ENCODE assay signal across 24 cellular contexts in the genomic region with DNA sequence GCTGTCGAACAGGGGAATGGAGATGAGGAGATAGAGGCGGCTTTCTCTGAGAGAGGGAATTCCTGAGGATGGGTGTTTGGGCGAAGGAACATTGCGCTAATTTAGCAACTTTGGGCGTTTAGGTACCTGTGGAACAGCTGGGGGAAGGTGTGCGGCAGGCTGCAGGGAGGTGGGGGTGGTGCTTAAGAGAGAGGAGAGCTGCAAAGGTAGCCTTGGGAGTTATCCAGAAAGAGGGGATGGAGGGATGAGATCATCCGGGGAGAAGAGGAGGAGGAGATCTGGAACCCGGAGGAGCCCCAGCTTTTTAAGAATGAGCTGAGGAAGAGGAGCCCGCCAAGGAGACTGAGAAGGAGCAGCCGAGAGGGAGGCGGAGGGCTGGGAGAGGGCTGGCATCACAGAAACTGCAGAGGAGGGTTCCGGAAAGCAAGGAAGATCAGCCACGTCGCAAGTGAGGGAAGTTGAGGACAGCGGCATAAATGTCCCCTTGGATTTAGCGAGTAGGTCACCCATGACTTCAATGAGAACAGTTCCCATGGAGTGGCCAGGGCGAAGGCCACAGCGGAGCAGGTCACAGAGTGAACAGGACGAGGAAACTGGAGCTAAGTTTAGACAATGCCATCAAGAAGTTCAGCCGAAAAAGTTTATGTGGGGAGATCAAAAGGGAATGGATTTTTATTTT.
"Had no signal": no experiment of that assay in that cellular context is flagged by ENCODE, and none has a peak within 500 bp of the region (broad histone marks: within the 10 kb centered on the region; RNA-seq: fewer than 3 reads in every experiment).

No MANE protein-coding gene starts in this region.

- FAIRE-seq: colon, endothelial cell of umbilical vein, frontal cortex had no signal

- H3K9me3 ChIP-seq: esophagus muscularis mucosa, gastroesophageal sphincter, heart left ventricle, left lung, lower lobe of right lung, mucosa of descending colon had no signal

- H3K36me3 Mint-ChIP-seq: immature natural killer cell, naive B cell had no signal

- H3K27me3 ChIP-seq: dorsolateral prefrontal cortex, esophagus muscularis mucosa, foreskin keratinocyte, gastroesophageal sphincter, heart left ventricle, hepatocyte, left lung had no signal

- H3K27ac ChIP-seq: foreskin keratinocyte, heart left ventricle, hepatocyte, left lung, lower lobe of right lung had no signal

- H3K4me1 Mint-ChIP-seq: immature natural killer cell had no signal

- H3K4me3 Mint-ChIP-seq: immature natural killer cell, mesothelial cell of epicardium had no signal

- H3K27ac Mint-ChIP-seq: mesothelial cell of epicardium had no signal

- DNase-seq: dermis blood vessel endothelial cell; dorsolateral prefrontal cortex; effector CD4-positive, alpha-beta T cell; effector memory CD4-positive, alpha-beta T cell; foreskin keratinocyte; hypothalamus; immature natural killer cell; islet precursor cell; left cardiac atrium; left lung; left ventricle myocardium superior; lower lobe of right lung; mesenchymal stem cell; mucosa of descending colon; naive B cell had no signal

- H3K36me3 ChIP-seq: heart left ventricle, left lung, lower lobe of right lung had no signal

- H3K9me3 Mint-ChIP-seq: immature natural killer cell, mesothelial cell of epicardium, naive B cell had no signal

- H3K4me3 ChIP-seq: coronary artery, dorsolateral prefrontal cortex, esophagus muscularis mucosa, gastroesophageal sphincter, heart left ventricle, hepatocyte, left lung, lower lobe of right lung, mucosa of descending colon had no signal
